ENCODE assay signal across 1 cellular context in the genomic region with DNA sequence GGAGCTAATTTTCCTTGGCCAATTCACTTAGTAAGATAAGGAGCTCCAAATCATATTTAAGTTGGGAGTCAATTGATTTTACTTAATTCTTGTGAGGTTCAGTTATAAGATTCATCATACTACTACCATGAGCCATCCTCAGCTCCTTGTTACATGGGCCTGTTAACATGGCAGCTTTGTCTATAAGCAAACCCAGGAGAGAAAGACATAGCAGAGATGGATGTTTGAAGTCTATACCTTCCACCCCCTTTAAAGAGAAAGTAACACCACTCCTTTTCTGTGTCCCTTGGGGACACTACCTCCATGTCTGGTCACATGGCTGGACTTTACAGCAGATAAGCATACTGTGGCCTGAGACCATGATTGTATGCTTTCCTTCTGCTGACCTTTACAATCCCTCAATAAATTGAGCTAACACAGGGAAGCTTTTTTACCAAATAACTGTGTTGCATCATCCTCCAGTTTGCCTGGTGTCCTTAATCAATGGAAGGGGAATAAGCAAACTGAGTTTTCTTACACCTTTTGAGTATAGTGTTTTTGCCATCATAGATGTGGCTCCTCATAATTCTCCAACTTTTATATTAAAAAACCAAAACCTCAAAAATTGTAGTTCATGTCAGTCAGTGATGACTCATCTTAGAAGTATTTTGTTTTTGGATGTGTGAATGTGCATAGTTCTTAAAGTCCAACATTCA.
TF ChIP-seq lines count a peak whose summit lies in the region.

No MANE protein-coding gene starts in this region.

TF ChIP-seq in HepG2, 621 proteins besides CTCF, POLR2A, EP300 and RAD21 (continued from another document and continues in another):
- TF ChIP-seq, protein P1, sequence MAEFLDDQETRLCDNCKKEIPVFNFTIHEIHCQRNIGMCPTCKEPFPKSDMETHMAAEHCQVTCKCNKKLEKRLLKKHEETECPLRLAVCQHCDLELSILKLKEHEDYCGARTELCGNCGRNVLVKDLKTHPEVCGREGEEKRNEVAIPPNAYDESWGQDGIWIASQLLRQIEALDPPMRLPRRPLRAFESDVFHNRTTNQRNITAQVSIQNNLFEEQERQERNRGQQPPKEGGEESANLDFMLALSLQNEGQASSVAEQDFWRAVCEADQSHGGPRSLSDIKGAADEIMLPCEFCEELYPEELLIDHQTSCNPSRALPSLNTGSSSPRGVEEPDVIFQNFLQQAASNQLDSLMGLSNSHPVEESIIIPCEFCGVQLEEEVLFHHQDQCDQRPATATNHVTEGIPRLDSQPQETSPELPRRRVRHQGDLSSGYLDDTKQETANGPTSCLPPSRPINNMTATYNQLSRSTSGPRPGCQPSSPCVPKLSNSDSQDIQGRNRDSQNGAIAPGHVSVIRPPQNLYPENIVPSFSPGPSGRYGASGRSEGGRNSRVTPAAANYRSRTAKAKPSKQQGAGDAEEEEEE (CRISPR knock-in tag; IDR thresholded peaks at IDR 0.05; ENCODE audit: borderline replicate concordance) = no peak
- TF ChIP-seq IRX3 (CRISPR knock-in tag; IDR thresholded peaks at IDR 0.05; ENCODE audit: borderline replicate concordance, low read depth) (no peak), KDM3A (CRISPR knock-in tag; IDR thresholded peaks at IDR 0.05; ENCODE audit: low read depth) (no peak), ZNF607 (CRISPR knock-in tag; IDR thresholded peaks at IDR 0.05; ENCODE audit: borderline replicate concordance) (no peak), HNRNPK (IDR thresholded peaks at IDR 0.05; ENCODE audit: low read depth, low read length, poor library complexity, severe bottlenecking) (peak; percentile 47), ZNF749 (CRISPR knock-in tag; IDR thresholded peaks at IDR 0.05; ENCODE audit: borderline replicate concordance) (no peak), CBX2 (IDR thresholded peaks at IDR 0.05; ENCODE audit: low read depth, low read length) (no peak), CBX2 (CRISPR knock-in tag; IDR thresholded peaks at IDR 0.05; ENCODE audit: low read depth) (no peak), TMF1 (CRISPR knock-in tag; IDR thresholded peaks at IDR 0.05; ENCODE audit: low read depth) (no peak), NFYC (CRISPR knock-in tag; IDR thresholded peaks at IDR 0.05) (0 out of 2 replicates have a peak, but pooled peaks have one; percentile 9), ZNF75D (CRISPR knock-in tag; IDR thresholded peaks at IDR 0.05; ENCODE audit: borderline replicate concordance) (no peak), ATF7-NPFF (CRISPR knock-in tag; IDR thresholded peaks at IDR 0.05; ENCODE audit: low read depth) (no peak), PTBP1 (IDR thresholded peaks at IDR 0.05; ENCODE audit: low read depth, low read length, poor library complexity, severe bottlenecking) (no peak), HDAC2 (CRISPR knock-in tag; IDR thresholded peaks at IDR 0.05) (no peak), ZNF7 (CRISPR knock-in tag; IDR thresholded peaks at IDR 0.05) (no peak), KLF16 (CRISPR knock-in tag; IDR thresholded peaks at IDR 0.05) (no peak; a peak in 1 of 4 replicates), POLR2G (IDR thresholded peaks at IDR 0.05; ENCODE audit: low read depth, low read length) (0 out of 2 replicates have a peak, but pooled peaks have one; percentile 4), POLR2AphosphoS2 (IDR thresholded peaks at IDR 0.05; ENCODE audit: low read depth, low read length) (no peak; the same call in 1 of the 2 replicates), KDM2A (CRISPR knock-in tag; IDR thresholded peaks at IDR 0.05; ENCODE audit: borderline replicate concordance, low read depth) (no peak), HMG20A (CRISPR knock-in tag; IDR thresholded peaks at IDR 0.05; ENCODE audit: borderline replicate concordance) (no peak), KDM1A (CRISPR knock-in tag; IDR thresholded peaks at IDR 0.05) (no peak), ZNF788 (CRISPR knock-in tag; IDR thresholded peaks at IDR 0.05; ENCODE audit: borderline replicate concordance) (no peak), ZNF713 (CRISPR knock-in tag; IDR thresholded peaks at IDR 0.05) (no peak), CREB1 (IDR thresholded peaks at IDR 0.05) (peak; percentile 35; the same call in 1 of the 2 replicates), CREB1 (CRISPR knock-in tag; IDR thresholded peaks at IDR 0.05) (no peak), TEAD3 (CRISPR knock-in tag; optimal IDR thresholded peaks at IDR 0.05; ENCODE audit: borderline replicate concordance) (peak; percentile 52), FOSL2 (CRISPR knock-in tag; IDR thresholded peaks at IDR 0.05) (peak; percentile 58; the same call in 1 of the 2 replicates), SAFB2 (CRISPR knock-in tag; IDR thresholded peaks at IDR 0.05; ENCODE audit: borderline replicate concordance, low read depth) (no peak), FOXO1 (CRISPR knock-in tag; IDR thresholded peaks at IDR 0.05) (no peak), POLR2AphosphoS5 (IDR thresholded peaks at IDR 0.05; ENCODE audit: low read depth, low read length) (peak; percentile 53), ZNF549 (CRISPR knock-in tag; IDR thresholded peaks at IDR 0.05) (no peak), SMYD3 (CRISPR knock-in tag; IDR thresholded peaks at IDR 0.05) (no peak), SAP130 (CRISPR knock-in tag; IDR thresholded peaks at IDR 0.05; ENCODE audit: low read depth) (peak; percentile 31; the same call in 1 of the 2 replicates), MYNN (CRISPR knock-in tag; IDR thresholded peaks at IDR 0.05; ENCODE audit: low read depth) (0 out of 2 replicates have a peak, but pooled peaks have one; percentile 80)
- TF ChIP-seq, protein P2, sequence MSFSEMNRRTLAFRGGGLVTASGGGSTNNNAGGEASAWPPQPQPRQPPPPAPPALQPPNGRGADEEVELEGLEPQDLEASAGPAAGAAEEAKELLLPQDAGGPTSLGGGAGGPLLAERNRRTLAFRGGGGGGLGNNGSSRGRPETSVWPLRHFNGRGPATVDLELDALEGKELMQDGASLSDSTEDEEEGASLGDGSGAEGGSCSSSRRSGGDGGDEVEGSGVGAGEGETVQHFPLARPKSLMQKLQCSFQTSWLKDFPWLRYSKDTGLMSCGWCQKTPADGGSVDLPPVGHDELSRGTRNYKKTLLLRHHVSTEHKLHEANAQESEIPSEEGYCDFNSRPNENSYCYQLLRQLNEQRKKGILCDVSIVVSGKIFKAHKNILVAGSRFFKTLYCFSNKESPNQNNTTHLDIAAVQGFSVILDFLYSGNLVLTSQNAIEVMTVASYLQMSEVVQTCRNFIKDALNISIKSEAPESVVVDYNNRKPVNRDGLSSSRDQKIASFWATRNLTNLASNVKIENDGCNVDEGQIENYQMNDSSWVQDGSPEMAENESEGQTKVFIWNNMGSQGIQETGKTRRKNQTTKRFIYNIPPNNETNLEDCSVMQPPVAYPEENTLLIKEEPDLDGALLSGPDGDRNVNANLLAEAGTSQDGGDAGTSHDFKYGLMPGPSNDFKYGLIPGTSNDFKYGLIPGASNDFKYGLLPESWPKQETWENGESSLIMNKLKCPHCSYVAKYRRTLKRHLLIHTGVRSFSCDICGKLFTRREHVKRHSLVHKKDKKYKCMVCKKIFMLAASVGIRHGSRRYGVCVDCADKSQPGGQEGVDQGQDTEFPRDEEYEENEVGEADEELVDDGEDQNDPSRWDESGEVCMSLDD (CRISPR knock-in tag; IDR thresholded peaks at IDR 0.05; ENCODE audit: borderline replicate concordance) = no peak
- TF ChIP-seq, protein P3, sequence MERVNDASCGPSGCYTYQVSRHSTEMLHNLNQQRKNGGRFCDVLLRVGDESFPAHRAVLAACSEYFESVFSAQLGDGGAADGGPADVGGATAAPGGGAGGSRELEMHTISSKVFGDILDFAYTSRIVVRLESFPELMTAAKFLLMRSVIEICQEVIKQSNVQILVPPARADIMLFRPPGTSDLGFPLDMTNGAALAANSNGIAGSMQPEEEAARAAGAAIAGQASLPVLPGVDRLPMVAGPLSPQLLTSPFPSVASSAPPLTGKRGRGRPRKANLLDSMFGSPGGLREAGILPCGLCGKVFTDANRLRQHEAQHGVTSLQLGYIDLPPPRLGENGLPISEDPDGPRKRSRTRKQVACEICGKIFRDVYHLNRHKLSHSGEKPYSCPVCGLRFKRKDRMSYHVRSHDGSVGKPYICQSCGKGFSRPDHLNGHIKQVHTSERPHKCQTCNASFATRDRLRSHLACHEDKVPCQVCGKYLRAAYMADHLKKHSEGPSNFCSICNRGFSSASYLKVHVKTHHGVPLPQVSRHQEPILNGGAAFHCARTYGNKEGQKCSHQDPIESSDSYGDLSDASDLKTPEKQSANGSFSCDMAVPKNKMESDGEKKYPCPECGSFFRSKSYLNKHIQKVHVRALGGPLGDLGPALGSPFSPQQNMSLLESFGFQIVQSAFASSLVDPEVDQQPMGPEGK (CRISPR knock-in tag; IDR thresholded peaks at IDR 0.05) = peak; percentile 29; the same call in 1 of the 2 replicates
- TF ChIP-seq, protein P4, sequence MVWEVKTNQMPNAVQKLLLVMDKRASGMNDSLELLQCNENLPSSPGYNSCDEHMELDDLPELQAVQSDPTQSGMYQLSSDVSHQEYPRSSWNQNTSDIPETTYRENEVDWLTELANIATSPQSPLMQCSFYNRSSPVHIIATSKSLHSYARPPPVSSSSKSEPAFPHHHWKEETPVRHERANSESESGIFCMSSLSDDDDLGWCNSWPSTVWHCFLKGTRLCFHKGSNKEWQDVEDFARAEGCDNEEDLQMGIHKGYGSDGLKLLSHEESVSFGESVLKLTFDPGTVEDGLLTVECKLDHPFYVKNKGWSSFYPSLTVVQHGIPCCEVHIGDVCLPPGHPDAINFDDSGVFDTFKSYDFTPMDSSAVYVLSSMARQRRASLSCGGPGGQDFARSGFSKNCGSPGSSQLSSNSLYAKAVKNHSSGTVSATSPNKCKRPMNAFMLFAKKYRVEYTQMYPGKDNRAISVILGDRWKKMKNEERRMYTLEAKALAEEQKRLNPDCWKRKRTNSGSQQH (CRISPR knock-in tag; IDR thresholded peaks at IDR 0.05; ENCODE audit: low read depth) = no peak
- TF ChIP-seq, protein P5, sequence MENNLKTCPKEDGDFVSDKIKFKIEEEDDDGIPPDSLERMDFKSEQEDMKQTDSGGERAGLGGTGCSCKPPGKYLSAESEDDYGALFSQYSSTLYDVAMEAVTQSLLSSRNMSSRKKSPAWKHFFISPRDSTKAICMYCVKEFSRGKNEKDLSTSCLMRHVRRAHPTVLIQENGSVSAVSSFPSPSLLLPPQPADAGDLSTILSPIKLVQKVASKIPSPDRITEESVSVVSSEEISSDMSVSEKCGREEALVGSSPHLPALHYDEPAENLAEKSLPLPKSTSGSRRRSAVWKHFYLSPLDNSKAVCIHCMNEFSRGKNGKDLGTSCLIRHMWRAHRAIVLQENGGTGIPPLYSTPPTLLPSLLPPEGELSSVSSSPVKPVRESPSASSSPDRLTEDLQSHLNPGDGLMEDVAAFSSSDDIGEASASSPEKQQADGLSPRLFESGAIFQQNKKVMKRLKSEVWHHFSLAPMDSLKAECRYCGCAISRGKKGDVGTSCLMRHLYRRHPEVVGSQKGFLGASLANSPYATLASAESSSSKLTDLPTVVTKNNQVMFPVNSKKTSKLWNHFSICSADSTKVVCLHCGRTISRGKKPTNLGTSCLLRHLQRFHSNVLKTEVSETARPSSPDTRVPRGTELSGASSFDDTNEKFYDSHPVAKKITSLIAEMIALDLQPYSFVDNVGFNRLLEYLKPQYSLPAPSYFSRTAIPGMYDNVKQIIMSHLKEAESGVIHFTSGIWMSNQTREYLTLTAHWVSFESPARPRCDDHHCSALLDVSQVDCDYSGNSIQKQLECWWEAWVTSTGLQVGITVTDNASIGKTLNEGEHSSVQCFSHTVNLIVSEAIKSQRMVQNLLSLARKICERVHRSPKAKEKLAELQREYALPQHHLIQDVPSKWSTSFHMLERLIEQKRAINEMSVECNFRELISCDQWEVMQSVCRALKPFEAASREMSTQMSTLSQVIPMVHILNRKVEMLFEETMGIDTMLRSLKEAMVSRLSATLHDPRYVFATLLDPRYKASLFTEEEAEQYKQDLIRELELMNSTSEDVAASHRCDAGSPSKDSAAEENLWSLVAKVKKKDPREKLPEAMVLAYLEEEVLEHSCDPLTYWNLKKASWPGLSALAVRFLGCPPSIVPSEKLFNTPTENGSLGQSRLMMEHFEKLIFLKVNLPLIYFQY (CRISPR knock-in tag; IDR thresholded peaks at IDR 0.05; ENCODE audit: borderline replicate concordance) = no peak
- TF ChIP-seq, protein P6, sequence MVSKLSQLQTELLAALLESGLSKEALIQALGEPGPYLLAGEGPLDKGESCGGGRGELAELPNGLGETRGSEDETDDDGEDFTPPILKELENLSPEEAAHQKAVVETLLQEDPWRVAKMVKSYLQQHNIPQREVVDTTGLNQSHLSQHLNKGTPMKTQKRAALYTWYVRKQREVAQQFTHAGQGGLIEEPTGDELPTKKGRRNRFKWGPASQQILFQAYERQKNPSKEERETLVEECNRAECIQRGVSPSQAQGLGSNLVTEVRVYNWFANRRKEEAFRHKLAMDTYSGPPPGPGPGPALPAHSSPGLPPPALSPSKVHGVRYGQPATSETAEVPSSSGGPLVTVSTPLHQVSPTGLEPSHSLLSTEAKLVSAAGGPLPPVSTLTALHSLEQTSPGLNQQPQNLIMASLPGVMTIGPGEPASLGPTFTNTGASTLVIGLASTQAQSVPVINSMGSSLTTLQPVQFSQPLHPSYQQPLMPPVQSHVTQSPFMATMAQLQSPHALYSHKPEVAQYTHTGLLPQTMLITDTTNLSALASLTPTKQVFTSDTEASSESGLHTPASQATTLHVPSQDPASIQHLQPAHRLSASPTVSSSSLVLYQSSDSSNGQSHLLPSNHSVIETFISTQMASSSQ (IDR thresholded peaks at IDR 0.05; ENCODE audit: low read depth) = no peak
- TF ChIP-seq, protein P6 (CRISPR knock-in tag; IDR thresholded peaks at IDR 0.05; ENCODE audit: borderline replicate concordance) = no peak
